In genomic region chr13:101869553-101869952, GRCh38 we compare ENCODE assay signal across 2 cellular contexts.
TF ChIP-seq lines count a peak whose summit lies in the region.

No MANE protein-coding gene starts in this region.

TF ChIP-seq in SK-N-SH, 30 proteins besides CTCF, POLR2A, EP300 and RAD21 (continued from another document):
- TF ChIP-seq REST (IDR thresholded peaks at IDR 0.05; ENCODE audit: low read depth, low read length) (no peak), POLR2AphosphoS5 (IDR thresholded peaks at IDR 0.05; ENCODE audit: low read depth, low read length) (no peak), PBX3 (IDR thresholded peaks at IDR 0.05) (no peak), SIN3A (IDR thresholded peaks at IDR 0.05; ENCODE audit: borderline replicate concordance, low read depth, low read length) (no peak), CHD2 (IDR thresholded peaks at IDR 0.05; ENCODE audit: low read length, partially characterized antibody) (no peak), IRF3 (IDR thresholded peaks at IDR 0.05; ENCODE audit: low read depth, low read length) (no peak), ELF1 (IDR thresholded peaks at IDR 0.05) (no peak), NFIC (IDR thresholded peaks at IDR 0.05; ENCODE audit: borderline replicate concordance) (no peak), RCOR1 (IDR thresholded peaks at IDR 0.05; ENCODE audit: low read length) (no peak), TEAD4 (IDR thresholded peaks at IDR 0.05; ENCODE audit: borderline replicate concordance, insufficient read depth) (no peak), USF1 (IDR thresholded peaks at IDR 0.05; ENCODE audit: borderline replicate concordance, low read depth) (no peak), FOSL2 (IDR thresholded peaks at IDR 0.05; ENCODE audit: borderline replicate concordance, low read depth) (no peak)

TF ChIP-seq in WTC11, 78 proteins besides CTCF, POLR2A, EP300 and RAD21 (continued from another document):
- TF ChIP-seq ZNF281 (CRISPR knock-in tag; IDR thresholded peaks at IDR 0.05) (no peak), ZBTB43 (CRISPR knock-in tag; IDR thresholded peaks at IDR 0.05) (no peak), TCF7 (CRISPR knock-in tag; IDR thresholded peaks at IDR 0.05; ENCODE audit: low read depth) (no peak), PRDM15 (CRISPR knock-in tag; IDR thresholded peaks at IDR 0.05) (no peak), CREB1 (CRISPR knock-in tag; IDR thresholded peaks at IDR 0.05) (no peak), MLX (CRISPR knock-in tag; IDR thresholded peaks at IDR 0.05) (no peak), ETV6 (CRISPR knock-in tag; IDR thresholded peaks at IDR 0.05) (no peak), ATF3 (CRISPR knock-in tag; conservative IDR thresholded peaks at IDR 0.05) (no peak), MXD4 (CRISPR knock-in tag; IDR thresholded peaks at IDR 0.05; ENCODE audit: borderline replicate concordance) (no peak), HMGXB4 (CRISPR knock-in tag; IDR thresholded peaks at IDR 0.05) (no peak), STAT6 (CRISPR knock-in tag; conservative IDR thresholded peaks at IDR 0.05; ENCODE audit: low read depth) (no peak)
